ENCODE assay signal across 1 cellular context in the genomic region with DNA sequence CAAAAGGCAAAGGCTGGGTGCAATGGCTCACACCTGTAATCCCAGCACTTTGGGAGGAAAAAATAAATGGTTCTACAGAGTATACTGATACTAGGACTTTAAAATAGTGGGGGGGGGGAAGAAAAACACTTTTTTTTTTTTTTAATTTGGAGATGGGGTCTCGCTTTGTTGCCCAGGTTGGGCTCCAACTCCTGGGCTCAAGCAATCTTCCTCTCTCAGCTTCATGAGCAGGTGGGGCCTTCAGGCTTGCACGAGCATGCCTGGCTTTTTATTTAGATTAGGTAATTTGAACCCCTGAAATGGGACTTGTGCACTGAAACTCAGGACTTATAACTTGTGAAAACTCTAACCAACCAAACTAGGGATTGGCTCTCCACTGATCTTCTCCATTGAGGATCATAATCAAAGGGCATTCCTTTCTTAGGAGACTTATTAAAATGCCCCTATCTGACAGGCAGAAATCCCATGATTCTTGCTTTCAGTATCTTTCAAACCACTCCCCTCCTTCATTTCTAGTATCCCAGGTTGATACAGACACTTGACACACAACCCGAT.
TF ChIP-seq lines count a peak whose summit lies in the region.

No MANE protein-coding gene starts in this region.

TF ChIP-seq in HepG2, 621 proteins besides CTCF, POLR2A, EP300 and RAD21:
- TF ChIP-seq ZNF766 (CRISPR knock-in tag; IDR thresholded peaks at IDR 0.05; ENCODE audit: borderline replicate concordance) (no peak), ISX (CRISPR knock-in tag; conservative IDR thresholded peaks at IDR 0.05) (no peak), THAP11 (CRISPR knock-in tag; IDR thresholded peaks at IDR 0.05) (no peak), ZNF20 (CRISPR knock-in tag; IDR thresholded peaks at IDR 0.05) (no peak), MXI1 (IDR thresholded peaks at IDR 0.05; ENCODE audit: borderline replicate concordance, low read depth, low read length) (no peak), CBFB (CRISPR knock-in tag; IDR thresholded peaks at IDR 0.05) (no peak), SMAD3 (CRISPR knock-in tag; IDR thresholded peaks at IDR 0.05) (no peak), NCOR1 (IDR thresholded peaks at IDR 0.05; ENCODE audit: borderline replicate concordance, low read length) (no peak), ZFP82 (CRISPR knock-in tag; IDR thresholded peaks at IDR 0.05; ENCODE audit: borderline replicate concordance) (no peak), PRPF4 (IDR thresholded peaks at IDR 0.05; ENCODE audit: low read depth, low read length, poor library complexity, severe bottlenecking) (no peak)
- TF ChIP-seq, protein P1, sequence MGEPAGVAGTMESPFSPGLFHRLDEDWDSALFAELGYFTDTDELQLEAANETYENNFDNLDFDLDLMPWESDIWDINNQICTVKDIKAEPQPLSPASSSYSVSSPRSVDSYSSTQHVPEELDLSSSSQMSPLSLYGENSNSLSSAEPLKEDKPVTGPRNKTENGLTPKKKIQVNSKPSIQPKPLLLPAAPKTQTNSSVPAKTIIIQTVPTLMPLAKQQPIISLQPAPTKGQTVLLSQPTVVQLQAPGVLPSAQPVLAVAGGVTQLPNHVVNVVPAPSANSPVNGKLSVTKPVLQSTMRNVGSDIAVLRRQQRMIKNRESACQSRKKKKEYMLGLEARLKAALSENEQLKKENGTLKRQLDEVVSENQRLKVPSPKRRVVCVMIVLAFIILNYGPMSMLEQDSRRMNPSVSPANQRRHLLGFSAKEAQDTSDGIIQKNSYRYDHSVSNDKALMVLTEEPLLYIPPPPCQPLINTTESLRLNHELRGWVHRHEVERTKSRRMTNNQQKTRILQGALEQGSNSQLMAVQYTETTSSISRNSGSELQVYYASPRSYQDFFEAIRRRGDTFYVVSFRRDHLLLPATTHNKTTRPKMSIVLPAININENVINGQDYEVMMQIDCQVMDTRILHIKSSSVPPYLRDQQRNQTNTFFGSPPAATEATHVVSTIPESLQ (CRISPR knock-in tag; conservative IDR thresholded peaks at IDR 0.05) = no peak
